Comparison of ENCODE assay signal across 29 cellular contexts in genomic region chr11:125148743-125149142, GRCh38. TPM values are rescaled to one million over a fixed set of nuclear protein-coding genes. Genes with fewer than 3 reads are reported as not detected.
"Had no signal": no experiment of that assay in that cellular context is flagged by ENCODE, and none has a peak within 500 bp of the region (broad histone marks: within the 10 kb centered on the region; RNA-seq: fewer than 3 reads in every experiment).

No MANE protein-coding gene starts in this region.

- H3K36me3 Mint-ChIP-seq: activated naive CD4-positive, alpha-beta T cell treated with anti-CD3 and anti-CD28 coated beads, Interleukin-2, amount 50 U/mL, for 72 hours had no signal

- ATAC-seq: activated CD8-positive, alpha-beta T cell treated with anti-CD3 and anti-CD28 coated beads for 36 hours; activated naive CD4-positive, alpha-beta T cell treated with anti-CD3 and anti-CD28 coated beads, Interleukin-2, amount 50 U/mL, for 72 hours; activated T-cell treated with anti-CD3 and anti-CD28 coated beads, Interleukin-2, amount 50 U/mL, for 4 hours; body of pancreas had no signal

- H3K4me1 Mint-ChIP-seq: activated CD4-positive, alpha-beta T cell treated with anti-CD3 and anti-CD28 coated beads, Interleukin-2, amount 10 ng/mL, durations not matched to agents 24 days and 14 days had no signal

- H3K27ac Mint-ChIP-seq: activated CD4-positive, alpha-beta T cell treated with anti-CD3 and anti-CD28 coated beads, Interleukin-2, amount 10 ng/mL, durations not matched to agents 24 days and 14 days; activated CD8-positive, alpha-beta T cell treated with anti-CD3 and anti-CD28 coated beads for 36 hours; activated naive CD4-positive, alpha-beta T cell treated with anti-CD3 and anti-CD28 coated beads for 36 hours; activated naive CD4-positive, alpha-beta T cell treated with anti-CD3 and anti-CD28 coated beads, Interleukin-2, amount 50 U/mL, for 72 hours; activated T-helper 1 cell treated with anti-CD3 and anti-CD28 coated beads, Interleukin-12 subunit alpha, Interleukin-12 subunit beta, Interleukin-2, Interleukin-4 antibody, amounts not matched to agents 30 ng/mL and 10 ng/mL and 1 ng/mL, durations not matched to agents 14 hours and 24 hours and 36 hours had no signal

- DNase-seq: activated CD4-positive, alpha-beta T cell treated with anti-CD3 and anti-CD28 coated beads, Interleukin-2, amount 10 ng/mL, durations not matched to agents 24 days and 14 days; activated CD4-positive, alpha-beta T cell treated with anti-CD3 and anti-CD28 coated beads, Interleukin-2, amount 50 U/mL, for 4 hours; activated CD8-positive, alpha-beta T cell treated with anti-CD3 and anti-CD28 coated beads for 36 hours; activated gamma-delta T cell treated with Interleukin-2 at 50 U/mL for 16 hours; activated naive CD4-positive, alpha-beta T cell treated with anti-CD3 and anti-CD28 coated beads for 36 hours; activated T-cell treated with anti-CD3 and anti-CD28 coated beads for 4 hours; activated T-cell treated with anti-CD3 and anti-CD28 coated beads, Interleukin-2, amount 50 U/mL, for 4 hours; body of pancreas; NCI-H1048; NCI-H1105 treated with DMSO at 0.1 percent for 48 hours; NCI-H1436; NCI-H1694; NCI-H1930; NCI-H2081 treated with DMSO at 0.1 percent for 48 hours; NCI-H446; NCI-H510A treated with DMSO at 0.1 percent for 48 hours; NCI-H526 treated with DMSO at 0.1 percent for 48 hours; NCI-H774; NK-92 treated with Interleukin-12 subunit alpha and Interleukin-12 subunit beta, amount 100 ng/mL, for 24 hours; PC-9; Right ventricle myocardium superior; T1000; WERI-Rb-1 had no signal

- H3K4me3 Mint-ChIP-seq: activated CD4-positive, alpha-beta T cell treated with anti-CD3 and anti-CD28 coated beads, Interleukin-2, amount 10 ng/mL, durations not matched to agents 24 days and 14 days; activated CD8-positive, alpha-beta T cell treated with anti-CD3 and anti-CD28 coated beads for 36 hours; activated naive CD4-positive, alpha-beta T cell treated with anti-CD3 and anti-CD28 coated beads for 36 hours; activated T-cell treated with anti-CD3 and anti-CD28 coated beads, Interleukin-2, amount 50 U/mL, for 4 hours; activated T-helper 1 cell treated with anti-CD3 and anti-CD28 coated beads, Interleukin-12 subunit alpha, Interleukin-12 subunit beta, Interleukin-2, Interleukin-4 antibody, amounts not matched to agents 30 ng/mL and 10 ng/mL and 1 ng/mL, durations not matched to agents 14 hours and 24 hours and 36 hours had no signal

- H3K9me3 Mint-ChIP-seq: activated CD4-positive, alpha-beta T cell treated with anti-CD3 and anti-CD28 coated beads, Interleukin-2, amount 10 ng/mL, durations not matched to agents 24 days and 14 days; activated CD8-positive, alpha-beta T cell treated with anti-CD3 and anti-CD28 coated beads for 36 hours; activated naive CD4-positive, alpha-beta T cell treated with anti-CD3 and anti-CD28 coated beads for 36 hours; activated naive CD4-positive, alpha-beta T cell treated with anti-CD3 and anti-CD28 coated beads, Interleukin-2, amount 50 U/mL, for 72 hours; activated T-cell treated with anti-CD3 and anti-CD28 coated beads, Interleukin-2, amount 50 U/mL, for 4 hours; activated T-helper 1 cell treated with anti-CD3 and anti-CD28 coated beads, Interleukin-12 subunit alpha, Interleukin-12 subunit beta, Interleukin-2, Interleukin-4 antibody, amounts not matched to agents 30 ng/mL and 10 ng/mL and 1 ng/mL, durations not matched to agents 14 hours and 24 hours and 36 hours had no signal

RNA-seq across cellular contexts. Expression of gene PKNOX2, which starts 15.8 kb away (rescaled TPM):
- total RNA-seq: activated CD4-positive, alpha-beta T cell treated with anti-CD3 and anti-CD28 coated beads, Interleukin-2, amount 10 ng/mL, durations not matched to agents 24 days and 14 days; activated CD8-positive, alpha-beta memory T cell treated with anti-CD3 and anti-CD28 coated beads for 36 hours; activated CD8-positive, alpha-beta T cell treated with anti-CD3 and anti-CD28 coated beads for 36 hours; activated naive CD4-positive, alpha-beta T cell treated with anti-CD3 and anti-CD28 coated beads for 36 hours; activated T-helper 1 cell treated with anti-CD3 and anti-CD28 coated beads, Interleukin-12 subunit alpha, Interleukin-12 subunit beta, Interleukin-2, Interleukin-4 antibody, amounts not matched to agents 30 ng/mL and 10 ng/mL and 1 ng/mL, durations not matched to agents 14 hours and 24 hours and 36 hours; M059J; PC-9; T-helper 1 cell treated with Interleukin-12 subunit alpha and Interleukin-12 subunit beta and Interleukin-4 antibody, amounts not matched to agents 30 ng/mL and 1 ng/mL, for 36 hours; T-helper 2 cell treated with Interferon-gamma antibody and Interleukin-4, amounts not matched to agents 100 ng/mL and 5 ng/mL, for 36 hours had no signal
